ENCODE assay signal across 12 cellular contexts in genomic region chr22:30855677-30856518, GRCh38.
"Had no signal": no experiment of that assay in that cellular context is flagged by ENCODE, and none has a peak within 500 bp of the region (broad histone marks: within the 10 kb centered on the region; RNA-seq: fewer than 3 reads in every experiment).

No MANE protein-coding gene starts in this region.

- H3K27me3 ChIP-seq: adrenal gland had no signal

- H3K27ac ChIP-seq: adrenal gland, lower lobe of right lung had no signal

- H3K4me3 ChIP-seq: adrenal gland, lower lobe of right lung had no signal

- H3K27me3 Mint-ChIP-seq: T-helper 17 cell had no signal

- DNase-seq: activated naive CD4-positive, alpha-beta T cell treated with anti-CD3 and anti-CD28 coated beads for 36 hours; adrenal gland; caudate nucleus; cortex of kidney; effector memory CD4-positive, alpha-beta T cell; hippocampal formation; lower lobe of right lung; midbrain; stimulated activated CD4-positive, alpha-beta T cell treated with anti-CD3 and anti-CD28 coated beads, Interleukin-4, amount 100 ng/mL, for 1 hour; stimulated activated CD8-positive, alpha-beta memory T cell treated with anti-CD3 and anti-CD28 coated beads, Interleukin-4, amount 100 ng/mL, for 48 hours; stimulated activated naive CD8-positive, alpha-beta T cell treated with anti-CD3 and anti-CD28 coated beads, Interleukin-15, Interleukin-2, amounts not matched to agents 100 U/mL and 50 U/mL, for 24 hours; T-helper 17 cell had no signal

- H3K36me3 ChIP-seq: adrenal gland, lower lobe of right lung had no signal

- H3K27ac Mint-ChIP-seq: activated naive CD4-positive, alpha-beta T cell treated with anti-CD3 and anti-CD28 coated beads for 36 hours; T-helper 17 cell had no signal

- H3K4me1 ChIP-seq: adrenal gland, lower lobe of right lung had no signal

- H3K4me1 Mint-ChIP-seq: T-helper 17 cell had no signal

- H3K4me3 Mint-ChIP-seq: activated naive CD4-positive, alpha-beta T cell treated with anti-CD3 and anti-CD28 coated beads for 36 hours; T-helper 17 cell had no signal
